26 cellular contexts compared by ENCODE assay signal in the genomic region with DNA sequence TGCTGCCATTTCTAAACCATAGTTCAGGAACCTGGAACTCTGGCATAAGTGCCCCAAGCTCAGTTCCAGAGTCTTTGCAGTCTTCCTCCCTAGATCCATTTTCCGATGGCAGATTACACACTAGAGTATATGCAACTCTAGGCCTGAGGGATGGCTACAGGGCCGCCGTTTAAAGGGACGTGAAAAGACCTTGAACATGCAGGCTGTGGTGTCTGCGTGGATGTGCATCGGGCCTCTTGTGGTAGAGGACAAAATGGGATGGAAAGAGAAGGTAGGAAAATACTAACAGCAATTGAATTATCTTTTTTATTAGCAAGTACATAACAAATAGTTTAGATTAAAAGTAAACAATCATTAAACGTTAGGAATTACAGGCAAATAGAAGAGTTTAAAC.
"Had no signal": no experiment of that assay in that cellular context is flagged by ENCODE, and none has a peak within 500 bp of the region (broad histone marks: within the 10 kb centered on the region; RNA-seq: fewer than 3 reads in every experiment).

No MANE protein-coding gene starts in this region.

- ATAC-seq: esophagus mucosa, gastrocnemius medialis, left cardiac atrium, left lung, lower lobe of right lung, mucosa of descending colon had no signal

- H3K27me3 ChIP-seq: dorsolateral prefrontal cortex, esophagus squamous epithelium, gastrocnemius medialis, heart right ventricle, left lung had no signal

- H3K27ac ChIP-seq: coronary artery, dorsolateral prefrontal cortex, epithelial cell of prostate, esophagus squamous epithelium, gastrocnemius medialis, left lung, lower lobe of right lung had no signal

- FAIRE-seq: colon, islet of Langerhans, keratinocyte had no signal

- H3K27me3 Mint-ChIP-seq: naive B cell had no signal

- H3K27ac Mint-ChIP-seq: mesothelial cell of epicardium, naive B cell had no signal

- H3K9me3 ChIP-seq: esophagus squamous epithelium, gastrocnemius medialis, heart right ventricle, left lung, lower lobe of right lung, mucosa of descending colon had no signal

- H3K9me3 Mint-ChIP-seq: mesothelial cell of epicardium, naive B cell had no signal

- H3K36me3 Mint-ChIP-seq: mesothelial cell of epicardium, naive B cell had no signal

- DNase-seq: dermis blood vessel endothelial cell; dorsolateral prefrontal cortex; effector CD4-positive, alpha-beta T cell; effector memory CD4-positive, alpha-beta T cell; erythroblast; esophagus squamous epithelium; foreskin melanocyte; gastrocnemius medialis; glutamatergic neuron; head of caudate nucleus; heart right ventricle; hippocampal formation; left cardiac atrium; left ventricle myocardium superior; lower lobe of right lung; mesenchymal stem cell; mucosa of descending colon; naive B cell had no signal

- H3K36me3 ChIP-seq: esophagus squamous epithelium, gastrocnemius medialis, heart right ventricle, left lung, lower lobe of right lung had no signal

- H3K4me3 ChIP-seq: coronary artery, dorsolateral prefrontal cortex, esophagus squamous epithelium, gastrocnemius medialis, heart right ventricle, left lung, lower lobe of right lung, mucosa of descending colon had no signal

- H3K4me3 Mint-ChIP-seq: mesothelial cell of epicardium, naive B cell had no signal

- H3K4me1 Mint-ChIP-seq: naive B cell had no signal

- H3K4me1 ChIP-seq: esophagus squamous epithelium, gastrocnemius medialis, left lung, lower lobe of right lung had no signal
